ENCODE assay signal across 13 cellular contexts in genomic region chr7:114416089-114416990, GRCh38. TPM values are rescaled to one million over a fixed set of nuclear protein-coding genes. Genes with fewer than 3 reads are reported as not detected.
DNase-seq lines count a peak whose midpoint lies in the region; ATAC-seq, FAIRE-seq and TF ChIP-seq lines count a peak whose summit lies in the region.
"Had no signal": no experiment of that assay in that cellular context is flagged by ENCODE, and none has a peak within 500 bp of the region (broad histone marks: within the 10 kb centered on the region; RNA-seq: fewer than 3 reads in every experiment).

No MANE protein-coding gene starts in this region.

- no peak overlapping the region for H3K4me3 Mint-ChIP-seq in astrocyte (ENCODE audit: unreplicated experiment)
- H3K4me3 Mint-ChIP-seq: nephron; stimulated activated naive CD8-positive, alpha-beta T cell treated with anti-CD3 and anti-CD28 coated beads, Interleukin-15, Interleukin-2, amounts not matched to agents 100 ng/mL and 50 ng/mL, for 24 hours had no signal

- H2BK15ac ChIP-seq in mesenchymal stem cell (ENCODE audit: low read depth, poor library complexity, severe bottlenecking), result no peak overlapping the region

- peak; percentile 32 for DNase-seq in NCI-H82 (lab: John Stamatoyannopoulos, UW)
- DNase-seq in NCI-H82 treated with DMSO at 0.1 percent for 48 hours (lab: John Stamatoyannopoulos, UW; ENCODE audit: unreplicated experiment), result no peak
- DNase-seq in astrocyte (ENCODE audit: low read depth), result no peak
- DNase-seq in mesenchymal stem cell, result peak; percentile 11
- DNase-seq in NCI-H1048 (lab: John Stamatoyannopoulos, UW), result no peak
- DNase-seq: activated CD4-positive, CD25-positive, alpha-beta regulatory T cell; amniotic stem cell; EL had no signal

- no peak overlapping the region for H3K27ac Mint-ChIP-seq in astrocyte (ENCODE audit: unreplicated experiment)
- H3K27ac Mint-ChIP-seq: nephron; stimulated activated naive CD8-positive, alpha-beta T cell treated with anti-CD3 and anti-CD28 coated beads, Interleukin-15, Interleukin-2, amounts not matched to agents 100 ng/mL and 50 ng/mL, for 24 hours had no signal

- H3K27ac ChIP-seq in astrocyte (ENCODE audit: low read depth, low read length), result no peak overlapping the region
- no peak overlapping the region for H3K27ac ChIP-seq in mesenchymal stem cell (ENCODE audit: low read length, poor library complexity, severe bottlenecking)
- H3K27ac ChIP-seq in urinary bladder (ENCODE audit: low read depth), result no peak overlapping the region

- no peaks in the 10 kb centered on the region for H3K79me1 ChIP-seq in mesenchymal stem cell (replicated peaks; ENCODE audit: low read length, poor library complexity, severe bottlenecking)

- H3K4ac ChIP-seq in mesenchymal stem cell (ENCODE audit: low read depth in 1 of 2, low read length in 2 of 2), result no peak overlapping the region

- WGBS in mesenchymal stem cell, result 65% methylated on average over 4 of the region's 10 CpGs
- WGBS in urinary bladder, result 34% methylated on average over 10 of the region's 10 CpGs

- H2AK5ac ChIP-seq in mesenchymal stem cell (ENCODE audit: low read length, severe bottlenecking), result no peak overlapping the region

- H4K20me1 ChIP-seq in astrocyte (ENCODE audit: insufficient read depth, low read length), result no peaks in the 10 kb centered on the region

- no peak overlapping the region for H4K8ac ChIP-seq in mesenchymal stem cell (ENCODE audit: low read length)

- H3K4me2 ChIP-seq in astrocyte (ENCODE audit: low read length), result peak overlapping the region; percentile 6
- no peak overlapping the region for H3K4me2 ChIP-seq in mesenchymal stem cell (ENCODE audit: low read length, poor library complexity, severe bottlenecking)

- H3K18ac ChIP-seq in mesenchymal stem cell (ENCODE audit: low read depth in 1 of 2, low read length in 2 of 2), result no peak overlapping the region

- peaks cover 4% of the 10 kb centered on the region for H3K4me1 Mint-ChIP-seq in astrocyte (ENCODE audit: low read depth, unreplicated experiment)

- H3K4me1 ChIP-seq in astrocyte (ENCODE audit: insufficient read depth, low read length) (peaks cover 8% of the 10 kb centered on the region), mesenchymal stem cell (ENCODE audit: control insufficient read depth, insufficient read depth, low read depth, low read length) (no peaks in the 10 kb centered on the region), urinary bladder (ENCODE audit: insufficient read depth) (no peaks in the 10 kb centered on the region)

- H3K23ac ChIP-seq in mesenchymal stem cell (ENCODE audit: low read length in 2 of 2), result no peak overlapping the region

- no peak overlapping the region for H4K91ac ChIP-seq in mesenchymal stem cell (ENCODE audit: low read length)

- H3K9ac ChIP-seq in astrocyte (ENCODE audit: low read length), result no peak overlapping the region
- peak overlapping the region; percentile 89 for H3K9ac ChIP-seq in mesenchymal stem cell (ENCODE audit: low read length)

- H3K27me3 Mint-ChIP-seq in astrocyte (ENCODE audit: low read depth, unreplicated experiment), result no peaks in the 10 kb centered on the region
- H3K27me3 Mint-ChIP-seq: stimulated activated naive CD8-positive, alpha-beta T cell treated with anti-CD3 and anti-CD28 coated beads, Interleukin-15, Interleukin-2, amounts not matched to agents 100 ng/mL and 50 ng/mL, for 24 hours had no signal

- H3K27me3 ChIP-seq in astrocyte (ENCODE audit: insufficient read depth, low read length) (no peaks in the 10 kb centered on the region), mesenchymal stem cell (ENCODE audit: control insufficient read depth in 1 of 2, insufficient read depth in 1 of 2, low read length in 2 of 2) (no peaks in the 10 kb centered on the region)

- no peak overlapping the region for H2BK120ac ChIP-seq in mesenchymal stem cell (ENCODE audit: low read depth, low read length)

- H3K9me3 ChIP-seq in astrocyte (ENCODE audit: insufficient read depth, low read depth, low read length) (no peaks in the 10 kb centered on the region), mesenchymal stem cell (ENCODE audit: control insufficient read depth, low read length) (no peaks in the 10 kb centered on the region)

- H3K79me2 ChIP-seq in astrocyte (ENCODE audit: insufficient read depth, low read length), result no peaks in the 10 kb centered on the region

- FAIRE-seq in astrocyte (lab: Jason Lieb, UNC), result no peak

- no peak for TF ChIP-seq CTCF in astrocyte (IDR thresholded peaks at IDR 0.05; ENCODE audit: insufficient read depth, low read depth, low read length)

- no peak overlapping the region for H2BK12ac ChIP-seq in mesenchymal stem cell (ENCODE audit: low read length in 2 of 2)

- H3K9me3 Mint-ChIP-seq in astrocyte (ENCODE audit: unreplicated experiment), result no peaks in the 10 kb centered on the region
- H3K9me3 Mint-ChIP-seq: nephron; stimulated activated naive CD8-positive, alpha-beta T cell treated with anti-CD3 and anti-CD28 coated beads, Interleukin-15, Interleukin-2, amounts not matched to agents 100 ng/mL and 50 ng/mL, for 24 hours had no signal

- no peak overlapping the region for H2BK5ac ChIP-seq in mesenchymal stem cell (ENCODE audit: low read depth, low read length, poor library complexity, severe bottlenecking)

- no peak overlapping the region for H3K14ac ChIP-seq in mesenchymal stem cell (ENCODE audit: low read length in 2 of 2)

- no peak overlapping the region for H3K4me3 ChIP-seq in astrocyte (ENCODE audit: insufficient read depth, low read depth, low read length)
- peak overlapping the region in 1 of 2 experiments; percentile 83 for H3K4me3 ChIP-seq in mesenchymal stem cell (ENCODE audit: insufficient read depth in 1 of 2, low read depth in 1 of 2, low read length in 2 of 2)
- peak overlapping the region; percentile 6 for H3K4me3 ChIP-seq in urinary bladder (ENCODE audit: low read depth, low read length)

- no peaks in the 10 kb centered on the region for H3K36me3 Mint-ChIP-seq in astrocyte (ENCODE audit: low read depth, unreplicated experiment)

- H2AFZ ChIP-seq in astrocyte (ENCODE audit: low read depth, low read length) (no peak overlapping the region), mesenchymal stem cell (ENCODE audit: low read depth, low read length) (no peak overlapping the region)

- H3K36me3 ChIP-seq in astrocyte (ENCODE audit: insufficient read depth, low read length) (no peaks in the 10 kb centered on the region), mesenchymal stem cell (ENCODE audit: control insufficient read depth in 1 of 2, insufficient read depth in 2 of 2, low read depth in 1 of 2, low read length in 2 of 2) (no peaks in the 10 kb centered on the region), urinary bladder (ENCODE audit: insufficient read depth) (no peaks in the 10 kb centered on the region)

- ATAC-seq in HG02798 (IDR thresholded peaks at IDR 0.05; ENCODE audit: poor library complexity, unreplicated experiment) (no peak), HG02970 (IDR thresholded peaks at IDR 0.05; ENCODE audit: low FRiP score, unreplicated experiment) (no peak)

RNA-seq across cellular contexts. Expression of gene FOXP2, which starts 1.7 kb away (rescaled TPM):
- total RNA-seq in astrocyte, result 3.3 and 3.4 TPM in 2 replicates
- polyA plus RNA-seq in mesenchymal stem cell (2013, experiment 1 of 2), result 0.04 TPM
- 0.04 TPM for polyA plus RNA-seq in mesenchymal stem cell (2013, experiment 2 of 2)
- total RNA-seq in urinary bladder, result 85.2 TPM
- 13.8 TPM for polyA plus RNA-seq in urinary bladder

Comparison
In these comparisons a context has a peak if more than half of its experiments do, and no peak if none do; other contexts are left out.
1. DNase-seq: peak in NCI-H82 (single experiment) and mesenchymal stem cell (single experiment); none in NCI-H82 treated with DMSO at 0.1 percent for 48 hours (single experiment), astrocyte (single experiment) and NCI-H1048 (single experiment).
2. RNA of gene FOXP2, which starts 1.7 kb away (total RNA-seq): 85.2 TPM in urinary bladder (single experiment); 3.3 to 3.4 TPM in astrocyte; every median in the first group is over 10 times any median in the second.